ENCODE assay signal across 38 cellular contexts in genomic region chr15:94385441-94385840, GRCh38.
"Had no signal": no experiment of that assay in that cellular context is flagged by ENCODE, and none has a peak within 500 bp of the region (broad histone marks: within the 10 kb centered on the region; RNA-seq: fewer than 3 reads in every experiment).

No MANE protein-coding gene starts in this region.

- H3K27ac Mint-ChIP-seq: activated CD4-positive, alpha-beta memory T cell treated with anti-CD3 and anti-CD28 coated beads for 36 hours; activated CD4-positive, alpha-beta T cell treated with anti-CD3 and anti-CD28 coated beads, Interleukin-2, amount 10 ng/mL, durations not matched to agents 24 days and 14 days; activated CD8-positive, alpha-beta T cell treated with anti-CD3 and anti-CD28 coated beads for 36 hours; activated naive CD4-positive, alpha-beta T cell treated with anti-CD3 and anti-CD28 coated beads for 36 hours; activated naive CD4-positive, alpha-beta T cell treated with anti-CD3 and anti-CD28 coated beads, Interleukin-2, amount 50 U/mL, for 72 hours; activated naive CD8-positive, alpha-beta T cell treated with anti-CD3 and anti-CD28 coated beads for 36 hours; activated T-cell treated with anti-CD3 and anti-CD28 coated beads, Interleukin-2, amount 50 U/mL, for 72 hours; activated T-helper 17 cell treated with anti-CD3 and anti-CD28 coated beads, Interleukin-2, amount 50 U/mL, for 72 hours; T-helper 1 cell treated with Interleukin-12 subunit alpha and Interleukin-12 subunit beta and Interleukin-4 antibody, amounts not matched to agents 30 μg/mL and 1 μg/mL, for 36 hours; T-helper 2 cell treated with Interferon-gamma antibody and Interleukin-4, amounts not matched to agents 5 μg/mL and 100 μg/mL, for 36 hours had no signal

- H3K36me3 ChIP-seq: adrenal gland, brain microvascular endothelial cell, breast epithelium had no signal

- H3K36me3 Mint-ChIP-seq: activated naive CD4-positive, alpha-beta T cell treated with anti-CD3 and anti-CD28 coated beads, Interleukin-2, amount 50 U/mL, for 72 hours had no signal

- DNase-seq: activated B cell treated with CpG ODN at 0.5 μM for 24 hours; activated CD4-positive, alpha-beta memory T cell treated with anti-CD3 and anti-CD28 coated beads for 36 hours; activated CD4-positive, alpha-beta T cell treated with anti-CD3 and anti-CD28 coated beads for 4 hours; activated CD4-positive, alpha-beta T cell treated with anti-CD3 and anti-CD28 coated beads, Interleukin-2, amount 10 ng/mL, durations not matched to agents 24 days and 14 days; activated CD4-positive, alpha-beta T cell treated with anti-CD3 and anti-CD28 coated beads, Interleukin-2, amount 50 U/mL, for 1 hour; activated CD4-positive, alpha-beta T cell treated with anti-CD3 and anti-CD28 coated beads, Interleukin-2, amount 50 U/mL, for 4 hours; activated CD4-positive, CD25-positive, alpha-beta regulatory T cell treated with anti-CD3 and anti-CD28 coated beads, Interleukin-2, amount 50 U/mL, for 72 hours; activated CD8-positive, alpha-beta memory T cell treated with anti-CD3 and anti-CD28 coated beads, Interleukin-2, amount 50 U/mL, for 4 hours; activated CD8-positive, alpha-beta T cell treated with anti-CD3 and anti-CD28 coated beads for 36 hours; activated effector memory CD4-positive, alpha-beta T cell treated with anti-CD3 and anti-CD28 coated beads, Interleukin-2, amount 50 U/mL, for 16 hours; activated gamma-delta T cell treated with Interleukin-2 at 50 U/mL for 16 hours; activated naive CD4-positive, alpha-beta T cell; activated naive CD4-positive, alpha-beta T cell treated with anti-CD3 and anti-CD28 coated beads for 36 hours; activated naive CD4-positive, alpha-beta T cell treated with anti-CD3 and anti-CD28 coated beads, Interleukin-2, amount 50 U/mL, for 16 hours; activated naive CD8-positive, alpha-beta T cell treated with anti-CD3 and anti-CD28 coated beads for 36 hours; activated T-cell treated with anti-CD3 and anti-CD28 coated beads for 4 hours; activated T-cell treated with anti-CD3 and anti-CD28 coated beads, Interleukin-2, amount 50 U/mL, for 1 hour; activated T-cell treated with anti-CD3 and anti-CD28 coated beads, Interleukin-2, amount 50 U/mL, for 4 hours; activated T-cell treated with anti-CD3 and anti-CD28 coated beads, Interleukin-2, amount 50 U/mL, for 72 hours; adrenal gland; amniotic stem cell; aorta; body of pancreas; brain microvascular endothelial cell; central memory CD4-positive, alpha-beta T cell; SW 1271; T-helper 1 cell; T-helper 2 cell; T-helper 9 cell had no signal

- H3K4me3 Mint-ChIP-seq: activated B cell treated with CpG ODN at 0.5 μM for 24 hours; activated CD4-positive, alpha-beta memory T cell treated with anti-CD3 and anti-CD28 coated beads for 36 hours; activated CD4-positive, alpha-beta T cell treated with anti-CD3 and anti-CD28 coated beads, Interleukin-2, amount 10 ng/mL, durations not matched to agents 24 days and 14 days; activated CD8-positive, alpha-beta T cell treated with anti-CD3 and anti-CD28 coated beads for 36 hours; activated naive CD4-positive, alpha-beta T cell treated with anti-CD3 and anti-CD28 coated beads for 36 hours; activated naive CD8-positive, alpha-beta T cell treated with anti-CD3 and anti-CD28 coated beads for 36 hours; activated T-cell treated with anti-CD3 and anti-CD28 coated beads, Interleukin-2, amount 50 U/mL, for 4 hours; activated T-cell treated with anti-CD3 and anti-CD28 coated beads, Interleukin-2, amount 50 U/mL, for 72 hours; activated T-helper 1 cell treated with anti-CD3 and anti-CD28 coated beads, Interleukin-12 subunit alpha, Interleukin-12 subunit beta, Interleukin-2, Interleukin-4 antibody, amounts not matched to agents 30 ng/mL and 10 ng/mL and 1 ng/mL, durations not matched to agents 14 hours and 24 hours and 36 hours; activated T-helper 17 cell treated with anti-CD3 and anti-CD28 coated beads, Interleukin-2, amount 50 U/mL, for 72 hours; T-helper 1 cell treated with Interleukin-12 subunit alpha and Interleukin-12 subunit beta and Interleukin-4 antibody, amounts not matched to agents 30 μg/mL and 1 μg/mL, for 36 hours; T-helper 2 cell treated with Interferon-gamma antibody and Interleukin-4, amounts not matched to agents 5 μg/mL and 100 μg/mL, for 36 hours had no signal

- FAIRE-seq: astrocyte, TTC549 had no signal

- H3K9me3 Mint-ChIP-seq: activated CD4-positive, alpha-beta memory T cell treated with anti-CD3 and anti-CD28 coated beads for 36 hours; activated CD4-positive, alpha-beta T cell treated with anti-CD3 and anti-CD28 coated beads, Interleukin-2, amount 10 ng/mL, durations not matched to agents 24 days and 14 days; activated CD8-positive, alpha-beta T cell treated with anti-CD3 and anti-CD28 coated beads for 36 hours; activated naive CD4-positive, alpha-beta T cell treated with anti-CD3 and anti-CD28 coated beads for 36 hours; activated naive CD4-positive, alpha-beta T cell treated with anti-CD3 and anti-CD28 coated beads, Interleukin-2, amount 50 U/mL, for 72 hours; activated naive CD8-positive, alpha-beta T cell treated with anti-CD3 and anti-CD28 coated beads for 36 hours; activated T-cell treated with anti-CD3 and anti-CD28 coated beads, Interleukin-2, amount 50 U/mL, for 4 hours; activated T-cell treated with anti-CD3 and anti-CD28 coated beads, Interleukin-2, amount 50 U/mL, for 72 hours; activated T-helper 1 cell treated with anti-CD3 and anti-CD28 coated beads, Interleukin-12 subunit alpha, Interleukin-12 subunit beta, Interleukin-2, Interleukin-4 antibody, amounts not matched to agents 30 ng/mL and 10 ng/mL and 1 ng/mL, durations not matched to agents 14 hours and 24 hours and 36 hours; activated T-helper 17 cell treated with anti-CD3 and anti-CD28 coated beads, Interleukin-2, amount 50 U/mL, for 72 hours; T-helper 1 cell treated with Interleukin-12 subunit alpha and Interleukin-12 subunit beta and Interleukin-4 antibody, amounts not matched to agents 30 μg/mL and 1 μg/mL, for 36 hours; T-helper 2 cell treated with Interferon-gamma antibody and Interleukin-4, amounts not matched to agents 5 μg/mL and 100 μg/mL, for 36 hours had no signal

- H3K4me3 ChIP-seq: adrenal gland, body of pancreas, breast epithelium had no signal

- ATAC-seq: activated CD8-positive, alpha-beta T cell treated with anti-CD3 and anti-CD28 coated beads for 36 hours; activated naive CD4-positive, alpha-beta T cell treated with anti-CD3 and anti-CD28 coated beads, Interleukin-2, amount 50 U/mL, for 72 hours; activated T-cell treated with anti-CD3 and anti-CD28 coated beads, Interleukin-2, amount 50 U/mL, for 4 hours; activated T-cell treated with anti-CD3 and anti-CD28 coated beads, Interleukin-2, amount 50 U/mL, for 72 hours; activated T-helper 17 cell treated with anti-CD3 and anti-CD28 coated beads, Interleukin-2, amount 50 U/mL, for 72 hours; body of pancreas had no signal

- H3K9me3 ChIP-seq: adrenal gland, breast epithelium had no signal

- H3K27me3 ChIP-seq: adrenal gland, body of pancreas, brain microvascular endothelial cell, breast epithelium had no signal

- H3K27ac ChIP-seq: adrenal gland, body of pancreas, brain microvascular endothelial cell, breast epithelium, VCaP had no signal

- H3K4me1 ChIP-seq: body of pancreas, breast epithelium had no signal

- H3K27me3 Mint-ChIP-seq: activated B cell treated with CpG ODN at 0.5 μM for 24 hours; activated CD4-positive, alpha-beta memory T cell treated with anti-CD3 and anti-CD28 coated beads for 36 hours; activated CD4-positive, alpha-beta T cell treated with anti-CD3 and anti-CD28 coated beads, Interleukin-2, amount 10 ng/mL, durations not matched to agents 24 days and 14 days; activated CD8-positive, alpha-beta T cell treated with anti-CD3 and anti-CD28 coated beads for 36 hours; activated naive CD8-positive, alpha-beta T cell treated with anti-CD3 and anti-CD28 coated beads for 36 hours; activated T-helper 17 cell treated with anti-CD3 and anti-CD28 coated beads, Interleukin-2, amount 50 U/mL, for 72 hours had no signal
